Comparison of ENCODE assay signal across 8 cellular contexts in the genomic region with DNA sequence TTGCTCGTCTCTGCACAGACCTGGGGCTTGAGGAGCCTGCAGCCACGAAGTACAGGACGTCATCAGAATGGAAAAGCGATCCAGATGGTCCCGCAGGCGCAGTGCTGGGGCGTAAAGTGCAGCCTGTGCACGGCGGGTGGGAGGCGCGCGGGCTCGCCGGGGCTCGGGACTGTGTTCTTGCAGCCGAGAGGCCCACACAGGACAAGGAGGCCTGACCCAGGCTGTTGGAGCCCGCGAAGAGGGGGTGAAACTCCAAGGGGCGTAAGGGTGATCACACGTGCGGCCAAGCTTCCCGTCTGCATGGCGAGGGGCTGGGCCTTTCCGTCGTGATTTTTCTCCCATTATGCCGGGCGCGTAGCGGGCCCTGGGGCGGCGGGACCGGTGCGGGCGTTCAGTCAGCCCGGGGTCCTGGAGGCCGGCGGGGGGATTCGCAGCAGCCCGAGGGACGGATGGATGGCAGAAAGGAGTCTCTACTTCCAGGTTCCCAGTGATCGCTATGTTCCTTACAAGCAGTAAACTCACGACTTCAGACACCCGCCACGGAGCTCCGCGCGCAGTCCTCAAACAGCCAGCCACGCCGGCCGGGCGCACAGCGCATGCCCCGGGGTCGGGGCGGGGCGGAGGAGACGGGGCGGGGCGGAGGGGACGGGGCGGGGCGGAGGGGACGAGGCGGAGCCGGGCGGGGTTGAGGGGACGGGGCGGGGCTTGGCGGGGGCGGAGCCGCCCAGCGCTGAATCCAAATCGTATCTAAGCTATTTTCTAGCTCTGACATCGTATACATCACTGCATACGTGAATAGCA.
DNase-seq lines count a peak whose midpoint lies in the region; ATAC-seq and TF ChIP-seq lines count a peak whose summit lies in the region.

No MANE protein-coding gene starts in this region.

- no peaks in the 10 kb centered on the region for H3K79me2 ChIP-seq in MM.1S (ENCODE audit: low read length)

- no peak for TF ChIP-seq CTCF in AG04450 (IDR thresholded peaks at IDR 0.05; ENCODE audit: low read depth, low read length)
- no peak for TF ChIP-seq CTCF in MM.1S (IDR thresholded peaks at IDR 0.05; ENCODE audit: low read length)
- no peak for TF ChIP-seq CTCF in ascending aorta (IDR thresholded peaks at IDR 0.05)

- CTCF ChIA-PET in AG04450 (lab: Charles Lee) = interaction anchor here (0.6 to 1.3 kb wide), 4 partner anchors 38 to 100 kb away, joined by 3 to 4 read pairs (median 4); no protein-coding TSS in a partner anchor

- no peaks in the 10 kb centered on the region for H3F3A ChIP-seq in MM.1S (ENCODE audit: insufficient read depth, low read length)

- no peaks in the 10 kb centered on the region for H4K20me1 ChIP-seq in MM.1S (ENCODE audit: insufficient read depth, low read length)

- H3K4me2 ChIP-seq in MM.1S (ENCODE audit: low read depth, low read length) = peak overlapping the region; percentile 91

- ATAC-seq in GM19351 (IDR thresholded peaks at IDR 0.05; ENCODE audit: unreplicated experiment) (peak; percentile 83), right cardiac atrium (peak; percentile 99)

- peak overlapping the region; percentile 88 for H3K27ac ChIP-seq in AG04450 (ENCODE audit: low read depth, low read length)
- H3K27ac ChIP-seq in MM.1S (ENCODE audit: low read length) = no peak overlapping the region
- peak overlapping the region; percentile 76 to 82 for H3K27ac ChIP-seq in ascending aorta
- peak overlapping the region; percentile 55 for H3K27ac ChIP-seq in right cardiac atrium (ENCODE audit: low read length)
- peak overlapping the region; percentile 83 for H3K27ac ChIP-seq in urinary bladder (ENCODE audit: low read depth)

- H3K9me3 ChIP-seq in AG04450 (ENCODE audit: control insufficient read depth, insufficient read depth, low read length) (no peaks in the 10 kb centered on the region), MM.1S (replicated peaks; ENCODE audit: insufficient read depth, low read length) (no peaks in the 10 kb centered on the region), ascending aorta (peaks cover 0 to 8% of the 10 kb centered on the region in 2 donors), right cardiac atrium (ENCODE audit: control insufficient read depth, low read length) (no peaks in the 10 kb centered on the region)

- peak overlapping the region; percentile 90 for H2AFZ ChIP-seq in MM.1S (ENCODE audit: low read length)

- POLR2A ChIA-PET in AG04450 (lab: Yijun Ruan, JAX) = interaction anchor here (1.0 to 1.1 kb wide), 2 partner anchors 15 to 94 kb away, joined by 4 to 5 read pairs; no protein-coding TSS in a partner anchor

- H3K4me1 ChIP-seq in MM.1S (ENCODE audit: low read length) (peaks cover 7% of the 10 kb centered on the region; the same call in 1 of the 2 replicates), ascending aorta (peaks cover 7 to 16% of the 10 kb centered on the region in 2 donors), right cardiac atrium (ENCODE audit: control insufficient read depth, insufficient read depth, low read length) (peaks cover 3% of the 10 kb centered on the region), urinary bladder (ENCODE audit: insufficient read depth) (no peaks in the 10 kb centered on the region)

- H3K4me3 ChIP-seq in AG04450 (ENCODE audit: low read depth, low read length) = peak overlapping the region; percentile 90
- H3K4me3 ChIP-seq in MM.1S (ENCODE audit: low read length) = peak overlapping the region; percentile 71
- peak overlapping the region; percentile 76 to 77 for H3K4me3 ChIP-seq in ascending aorta
- H3K4me3 ChIP-seq in right cardiac atrium (ENCODE audit: low read length) = peak overlapping the region; percentile 60
- H3K4me3 ChIP-seq in urinary bladder (ENCODE audit: low read depth, low read length) = peak overlapping the region; percentile 69

- H3K27me3 ChIP-seq in AG04450 (ENCODE audit: control insufficient read depth, insufficient read depth, low read length) = no peaks in the 10 kb centered on the region
- peaks cover 15% of the 10 kb centered on the region for H3K27me3 ChIP-seq in MM.1S (replicated peaks; ENCODE audit: insufficient read depth, low read length)
- H3K27me3 ChIP-seq in ascending aorta = no peaks in the 10 kb centered on the region
- H3K27me3 ChIP-seq in right cardiac atrium (ENCODE audit: control insufficient read depth, insufficient read depth) = no peaks in the 10 kb centered on the region

- intact Hi-C loops in ascending aorta (cut with DNase I) = no loop called here
- intact Hi-C loops in right cardiac atrium (cut with DNase I) = no loop called here

- H3K9me2 ChIP-seq in MM.1S (replicated peaks; ENCODE audit: insufficient read depth, low read length) = no peaks in the 10 kb centered on the region

- peak; percentile 69 for DNase-seq in AG04450 (ENCODE audit: low read depth, low spot score)
- peak; percentile 72 for DNase-seq in MM.1S
- peak; percentile 59 to 75 (median 74) for DNase-seq in T-helper 2 cell
- peak; percentile 21 to 89 for DNase-seq in ascending aorta (ENCODE audit: low spot score in 2 of 2)
- peak; percentile 86 to 94 (median 93) for DNase-seq in right cardiac atrium
- peak; percentile 87 for DNase-seq in putamen (ENCODE audit: low spot score)

- under 1% methylated on average over 75 of the region's 75 CpGs for WGBS in right cardiac atrium
- WGBS in urinary bladder = 1% methylated on average over 75 of the region's 75 CpGs

- peak overlapping the region; percentile 56; the same call in 1 of the 2 replicates for H3K9ac ChIP-seq in MM.1S (ENCODE audit: low read length)

- no peaks in the 10 kb centered on the region for H3K36me3 ChIP-seq in MM.1S (replicated peaks; ENCODE audit: insufficient read depth, low read length)
- H3K36me3 ChIP-seq in ascending aorta = no peaks in the 10 kb centered on the region
- no peaks in the 10 kb centered on the region for H3K36me3 ChIP-seq in urinary bladder (ENCODE audit: insufficient read depth)
